In genomic region chr6:25726122-25726911, GRCh38 we compare ENCODE assay signal across 23 cellular contexts. TPM values are rescaled to one million over a fixed set of nuclear protein-coding genes. Genes with fewer than 3 reads are reported as not detected.
DNase-seq lines count a peak whose midpoint lies in the region; ATAC-seq, FAIRE-seq and TF ChIP-seq lines count a peak whose summit lies in the region.
"Had no signal": no experiment of that assay in that cellular context is flagged by ENCODE, and none has a peak within 500 bp of the region (broad histone marks: within the 10 kb centered on the region; RNA-seq: fewer than 3 reads in every experiment).

No MANE protein-coding gene starts in this region.

- H3K79me2 ChIP-seq in GM23338 (replicated peaks; ENCODE audit: insufficient read depth) (no peaks in the 10 kb centered on the region), PC-3 (ENCODE audit: low read length) (no peaks in the 10 kb centered on the region)

- CTCF ChIA-PET in PC-3 (lab: Charles Lee) = no interaction called here

- H3K9ac ChIP-seq in PC-3 (ENCODE audit: low read length) = no peak overlapping the region

- no peak overlapping the region for H3K4me3 Mint-ChIP-seq in GM23338
- H3K4me3 Mint-ChIP-seq: CD4-positive, alpha-beta memory T cell; H9 had no signal

- peaks cover 5% of the 10 kb centered on the region for H3K27me3 Mint-ChIP-seq in GM23338 (ENCODE audit: insufficient read depth, low read depth, poor library complexity)

- POLR2A ChIA-PET in PC-3 (lab: Charles Lee; ENCODE audit: unreplicated experiment) = no interaction called here

- H3K27me3 ChIP-seq in GM23338 (ENCODE audit: insufficient read depth) = no peaks in the 10 kb centered on the region
- no peaks in the 10 kb centered on the region for H3K27me3 ChIP-seq in bronchial epithelial cell (ENCODE audit: control insufficient read depth, insufficient read depth, low read length)
- peaks cover 13% of the 10 kb centered on the region for H3K27me3 ChIP-seq in lower lobe of right lung (ENCODE audit: low read depth)
- peaks cover 9% of the 10 kb centered on the region for H3K27me3 ChIP-seq in upper lobe of right lung
- H3K27me3 ChIP-seq in PC-3 (ENCODE audit: low read length) = peaks cover 80% of the 10 kb centered on the region

- H2AFZ ChIP-seq in GM23338 (peak overlapping the region; percentile 77; the same call in 1 of the 2 replicates), PC-3 (ENCODE audit: low read length) (no peak overlapping the region)

- no peaks in the 10 kb centered on the region for H3K36me3 Mint-ChIP-seq in GM23338 (ENCODE audit: low read depth)
- H3K36me3 Mint-ChIP-seq: CD4-positive, alpha-beta memory T cell had no signal

- H3K27ac Mint-ChIP-seq in GM23338 = no peak overlapping the region
- H3K27ac Mint-ChIP-seq: CD4-positive, alpha-beta memory T cell; H9 had no signal

- H3F3A ChIP-seq in GM23338 (replicated peaks; ENCODE audit: low read depth) (no peaks in the 10 kb centered on the region), PC-3 (ENCODE audit: low read length, unreplicated experiment) (no peaks in the 10 kb centered on the region)

- no TSS peak for BruUV-seq in PC-3 (replicated peaks; lab: Mats Ljungman, UMichigan)

- intact Hi-C loops in lower lobe of right lung (cut with DNase I) = no loop called here
- intact Hi-C loops in upper lobe of right lung (cut with DNase I) = no loop called here
- intact Hi-C loops in PC-3 (cut with micrococcal nuclease) = no loop called here

- H3K4me1 Mint-ChIP-seq in GM23338 = no peaks in the 10 kb centered on the region
- H3K4me1 Mint-ChIP-seq: CD4-positive, alpha-beta memory T cell; H9 had no signal

- H3K9me3 Mint-ChIP-seq in GM23338 = no peaks in the 10 kb centered on the region; the same call in 2 of the 3 replicates
- H3K9me3 Mint-ChIP-seq: CD4-positive, alpha-beta memory T cell; H9 had no signal

- no peak for TF ChIP-seq POLR2A in H54 (IDR thresholded peaks at IDR 0.05; ENCODE audit: low read depth, low read length)

- H3K4me1 ChIP-seq in GM23338 (ENCODE audit: insufficient read depth) (no peaks in the 10 kb centered on the region), lower lobe of right lung (no peaks in the 10 kb centered on the region), upper lobe of right lung (no peaks in the 10 kb centered on the region), PC-3 (ENCODE audit: insufficient read depth, low read length) (no peaks in the 10 kb centered on the region)
- H3K4me1 ChIP-seq: A549 had no signal

- DNase-seq in GM23338 (ENCODE audit: low spot score) (peak; percentile 7), bronchial epithelial cell (ENCODE audit: low read depth) (no peak), lower lobe of right lung (no peak), upper lobe of right lung (no peak), PC-3 (no peak), H54 (ENCODE audit: insufficient read length, low spot score) (no peak)
- DNase-seq: 8988T; ACHN; C1 segment of cervical spinal cord; Calu3; CD4-positive, alpha-beta memory T cell; COR-L47; DMS79; EL; GDM1; H9 had no signal

- H3K4me2 ChIP-seq in GM23338 (no peak overlapping the region), PC-3 (ENCODE audit: low read length) (no peak overlapping the region)
- H3K4me2 ChIP-seq: A549 had no signal

- ATAC-seq in GM23338 (no peak), lower lobe of right lung (peak; percentile 79 to 91), upper lobe of right lung (peak; percentile 82), PC-3 (no peak), GM21576 (IDR thresholded peaks at IDR 0.05; ENCODE audit: unreplicated experiment) (no peak)
- ATAC-seq: A549, GM12878, HCT116 had no signal

- H3K9me3 ChIP-seq in lower lobe of right lung = no peaks in the 10 kb centered on the region
- no peaks in the 10 kb centered on the region for H3K9me3 ChIP-seq in upper lobe of right lung
- H3K9me3 ChIP-seq in PC-3 (ENCODE audit: low read length) = no peaks in the 10 kb centered on the region
- H3K9me3 ChIP-seq: A549 had no signal

- H3K36me3 ChIP-seq in GM23338 (ENCODE audit: insufficient read depth) (no peaks in the 10 kb centered on the region), bronchial epithelial cell (ENCODE audit: control insufficient read depth, insufficient read depth, low read length) (no peaks in the 10 kb centered on the region), lower lobe of right lung (no peaks in the 10 kb centered on the region), upper lobe of right lung (no peaks in the 10 kb centered on the region), PC-3 (ENCODE audit: low read depth, low read length) (no peaks in the 10 kb centered on the region)

- 0 out of 2 replicates have a peak, but pooled peaks cover 3% of the 10 kb centered on the region for H3K9me2 ChIP-seq in GM23338 (ENCODE audit: insufficient read depth)
- H3K9me2 ChIP-seq in PC-3 (replicated peaks; ENCODE audit: low read length) = no peaks in the 10 kb centered on the region; the same call in 1 of the 2 replicates

- H4K20me1 ChIP-seq in GM23338 (replicated peaks; ENCODE audit: insufficient read depth) = no peaks in the 10 kb centered on the region
- no peaks in the 10 kb centered on the region for H4K20me1 ChIP-seq in PC-3 (ENCODE audit: low read length)

- TF ChIP-seq CTCF in GM23338 (conservative IDR thresholded peaks at IDR 0.05; ENCODE audit: low read depth in 2 of 2) = no peak
- TF ChIP-seq CTCF in bronchial epithelial cell (IDR thresholded peaks at IDR 0.05; ENCODE audit: insufficient read depth, low read length, severe bottlenecking) = no peak
- TF ChIP-seq CTCF in lower lobe of right lung (IDR thresholded peaks at IDR 0.05) = no peak
- no peak for TF ChIP-seq CTCF in upper lobe of right lung (IDR thresholded peaks at IDR 0.05)
- TF ChIP-seq CTCF in PC-3 (conservative IDR thresholded peaks at IDR 0.05; ENCODE audit: low read depth, low read length) = no peak

- H3K27ac ChIP-seq in GM23338 (ENCODE audit: low read depth) (no peak overlapping the region), lower lobe of right lung (no peak overlapping the region), upper lobe of right lung (no peak overlapping the region), PC-3 (ENCODE audit: low read length) (no peak overlapping the region)
- H3K27ac ChIP-seq: A549 had no signal

- FAIRE-seq in bronchial epithelial cell (lab: Jason Lieb, UNC) = peak; percentile 55
- no peak for FAIRE-seq in H54 (lab: Jason Lieb, UNC)
- FAIRE-seq: A549, GM12878, GM19239, H1 had no signal

- no peak overlapping the region for H3K4me3 ChIP-seq in GM23338
- H3K4me3 ChIP-seq in bronchial epithelial cell (ENCODE audit: low read depth, low read length) = no peak overlapping the region
- no peak overlapping the region for H3K4me3 ChIP-seq in lower lobe of right lung
- H3K4me3 ChIP-seq in upper lobe of right lung = no peak overlapping the region
- no peak overlapping the region for H3K4me3 ChIP-seq in PC-3 (ENCODE audit: low read length)
- H3K4me3 ChIP-seq: A549, GM12878 had no signal

TF ChIP-seq in GM23338, 12 proteins besides CTCF, POLR2A, EP300 and RAD21 (continues in another document):
- no peak for TF ChIP-seq JUNB (IDR thresholded peaks at IDR 0.05; ENCODE audit: unreplicated experiment)
- TF ChIP-seq ZNF331 (CRISPR knock-in tag; IDR thresholded peaks at IDR 0.05; ENCODE audit: low read depth) = no peak
- TF ChIP-seq CREB1 (CRISPR knock-in tag; IDR thresholded peaks at IDR 0.05; ENCODE audit: low read depth) = no peak
- TF ChIP-seq EZH2phosphoT487 (IDR thresholded peaks at IDR 0.05; ENCODE audit: unreplicated experiment) = no peak
- no peak for TF ChIP-seq REST (IDR thresholded peaks at IDR 0.05; ENCODE audit: unreplicated experiment)
- TF ChIP-seq NANOG (IDR thresholded peaks at IDR 0.05; ENCODE audit: borderline replicate concordance) = no peak
- TF ChIP-seq STAT1 (IDR thresholded peaks at IDR 0.05; ENCODE audit: unreplicated experiment) = no peak

RNA-seq across cellular contexts. Expression of gene SLC17A4, which starts 28.2 kb away (rescaled TPM):
- not detected in 2 replicates for total RNA-seq in GM23338 (2014; rRNA removed; shearing (Covaris generic))
- polyA plus RNA-seq in GM23338 (2016; fragmentation: Nextera tagmentation; extraction: Ambion mirVana) = not detected in 2 replicates
- total RNA-seq in bronchial epithelial cell = not detected in 2 replicates
- not detected for total RNA-seq in lower lobe of right lung
- total RNA-seq in upper lobe of right lung = not detected
- not detected in 2 replicates for total RNA-seq in PC-3 (2014; rRNA removed)
- total RNA-seq: CD4-positive, alpha-beta memory T cell; GM12878; H1; H9 had no signal
- polyA plus RNA-seq: BJ; CD4-positive, alpha-beta memory T cell; GM12878; H1 had no signal

Comparison
In these comparisons a context has a peak if more than half of its experiments do, and no peak if none do; other contexts are left out.
1. ATAC-seq: peak in lower lobe of right lung (2 of 2) and upper lobe of right lung (single experiment); none in GM23338 (single experiment), PC-3 (single experiment) and GM21576 (single experiment).